In the genomic region with DNA sequence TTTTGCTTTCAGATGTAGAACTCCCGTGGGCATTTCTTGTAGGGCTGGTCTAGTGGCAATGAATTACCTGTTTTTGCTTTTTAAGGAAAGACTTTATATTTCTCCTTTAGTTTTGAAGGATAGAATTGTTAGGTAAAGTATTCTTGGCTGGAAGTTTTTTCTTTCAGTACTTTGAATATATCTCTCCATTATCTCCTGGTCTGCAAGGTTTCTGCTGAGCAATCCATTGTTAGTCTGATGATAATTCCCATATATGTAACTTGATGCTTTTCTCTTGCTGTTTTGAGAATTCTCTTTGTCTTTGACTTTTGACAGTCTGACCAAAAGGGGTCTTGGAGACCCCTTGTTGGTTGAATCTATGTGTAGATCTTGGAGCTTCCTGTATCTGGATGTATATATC, we compare ENCODE assay signal across 17 cellular contexts.
"Had no signal": no experiment of that assay in that cellular context is flagged by ENCODE, and none has a peak within 500 bp of the region (broad histone marks: within the 10 kb centered on the region; RNA-seq: fewer than 3 reads in every experiment).

No MANE protein-coding gene starts in this region.

- H3K36me3 ChIP-seq: stomach, suprapubic skin, thoracic aorta, thyroid gland, tibial nerve, transverse colon, upper lobe of left lung, upper lobe of right lung, uterus, vagina had no signal

- H3K27ac ChIP-seq: stomach, suprapubic skin, testis, thoracic aorta, thyroid gland, tibial artery, tibial nerve, transverse colon, upper lobe of left lung, upper lobe of right lung, uterus, vagina had no signal

- H3K9me3 ChIP-seq: testis, thyroid gland, uterus had no signal

- H3K4me3 ChIP-seq: stomach, suprapubic skin, testis, thoracic aorta, thyroid gland, tibial artery, tibial nerve, transverse colon, upper lobe of left lung, upper lobe of right lung, uterus, vagina had no signal

- ATAC-seq: stimulated activated effector memory CD8-positive, alpha-beta T cell treated with anti-CD3 and anti-CD28 coated beads, Interleukin-12 subunit alpha, Interleukin-12 subunit beta, amount 100 ng/mL, for 72 hours; stimulated activated memory B cell treated with anti-CD40 and anti-IgM and Interleukin-4, amounts not matched to agents 10 μg/mL and 1 μg/mL and 100 μg/mL, for 72 hours; stimulated activated naive B cell treated with anti-CD40 and anti-IgM and Interleukin-4, amounts not matched to agents 10 μg/mL and 1 μg/mL and 100 μg/mL, for 72 hours; stimulated activated naive CD8-positive, alpha-beta T cell treated with anti-CD3 and anti-CD28 coated beads, Interleukin-15, amount 100 ng/mL, for 72 hours; stimulated activated naive CD8-positive, alpha-beta T cell treated with anti-CD3 and anti-CD28 coated beads, Interleukin-15, Interleukin-2, amounts not matched to agents 100 U/mL and 50 U/mL, for 24 hours; upper lobe of right lung had no signal

- H3K4me1 ChIP-seq: stomach, suprapubic skin, testis, thyroid gland, tibial artery, tibial nerve, transverse colon, upper lobe of left lung, upper lobe of right lung, uterus, vagina had no signal
